Comparison of ENCODE assay signal across 8 cellular contexts in genomic region chr1:204791453-204792366, GRCh38.
DNase-seq lines count a peak whose midpoint lies in the region; ATAC-seq and TF ChIP-seq lines count a peak whose summit lies in the region.

No MANE protein-coding gene starts in this region.

- H3K56ac ChIP-seq in mesendoderm (ENCODE audit: low read length) = no peak overlapping the region

- no peak overlapping the region for H3K18ac ChIP-seq in mesendoderm (ENCODE audit: low read length)

- in situ Hi-C loops in GM13977 (cut with MboI; ENCODE audit: low pct_unique_long_range_greater_than_20kb, low sequenced_read_pairs, unreplicated experiment) = no loop called here

- no peak overlapping the region for H3K4me3 ChIP-seq in mesendoderm (ENCODE audit: low read length)

- H3K4me2 ChIP-seq in mesendoderm (ENCODE audit: low read length) = no peak overlapping the region

- H2BK15ac ChIP-seq in mesendoderm (replicated peaks; ENCODE audit: low read depth) = no peak overlapping the region

- no peak overlapping the region for H3K23ac ChIP-seq in mesendoderm (ENCODE audit: low read length)

- H3K27ac ChIP-seq in mesendoderm (ENCODE audit: low read depth, low read length) = no peak overlapping the region

- H3K79me2 ChIP-seq in mesendoderm (ENCODE audit: control insufficient read depth, insufficient read depth, low read length) = no peaks in the 10 kb centered on the region

- H2AK5ac ChIP-seq in mesendoderm (ENCODE audit: low read length) = no peak overlapping the region

- H4K5ac ChIP-seq in mesendoderm (ENCODE audit: low read length) = no peak overlapping the region

- peaks cover 2% of the 10 kb centered on the region for H3K4me1 ChIP-seq in mesendoderm (ENCODE audit: control insufficient read depth, low read depth, low read length)

- H3K79me1 ChIP-seq in mesendoderm (ENCODE audit: low read length) = no peaks in the 10 kb centered on the region

- H2BK120ac ChIP-seq in mesendoderm (ENCODE audit: low read depth, low read length) = no peak overlapping the region

- H3K4ac ChIP-seq in mesendoderm (ENCODE audit: low read depth, low read length) = no peak overlapping the region

- H3K27me3 ChIP-seq in mesendoderm (ENCODE audit: insufficient read depth, low read length, poor library complexity) = no peaks in the 10 kb centered on the region

- H3K36me3 ChIP-seq in mesendoderm (ENCODE audit: control insufficient read depth, insufficient read depth, low read length) = no peaks in the 10 kb centered on the region

- no CpG with 5 or more reads among the region's 15 CpGs for WGBS in mesendoderm (ENCODE audit: extremely low coverage, insufficient coverage, low lambda C conversion rate)

- DNase-seq in A172 (ENCODE audit: low spot score) = peak; percentile 76
- DNase-seq in GM13977 (ENCODE audit: low spot score) = peak; percentile 70
- DNase-seq in NCI-H345 (lab: John Stamatoyannopoulos, UW) = peak; percentile 54
- peak; percentile 66 to 76 for DNase-seq in activated CD4-positive, alpha-beta T cell treated with anti-CD3 and anti-CD28 coated beads, Interleukin-2, amount 50 U/mL, for 24 hours (ENCODE audit: low read depth in 1 of 2, low spot score in 1 of 2)
- DNase-seq in effector CD4-positive, alpha-beta T cell = peak; percentile 77
- peak; percentile 91 for DNase-seq in mesendoderm
- peak; percentile 60 to 67 for DNase-seq in stimulated activated CD8-positive, alpha-beta memory T cell treated with anti-CD3 and anti-CD28 coated beads, Interleukin-15, amount 100 ng/mL, for 48 hours (ENCODE audit: low read depth in 2 of 2)

- H3K9ac ChIP-seq in mesendoderm (ENCODE audit: low read length) = no peak overlapping the region

- no peak overlapping the region for H2BK5ac ChIP-seq in mesendoderm (ENCODE audit: low read length)

- no peak for ATAC-seq in HG03039 (IDR thresholded peaks at IDR 0.05; ENCODE audit: unreplicated experiment)

- H4K8ac ChIP-seq in mesendoderm (ENCODE audit: low read depth, low read length) = no peak overlapping the region

- TF ChIP-seq CTCF in GM13977 (IDR thresholded peaks at IDR 0.05; ENCODE audit: extremely low read depth, insufficient read depth, missing control alignments) = peak; percentile 83
